Comparison of ENCODE assay signal across 19 cellular contexts in the genomic region with DNA sequence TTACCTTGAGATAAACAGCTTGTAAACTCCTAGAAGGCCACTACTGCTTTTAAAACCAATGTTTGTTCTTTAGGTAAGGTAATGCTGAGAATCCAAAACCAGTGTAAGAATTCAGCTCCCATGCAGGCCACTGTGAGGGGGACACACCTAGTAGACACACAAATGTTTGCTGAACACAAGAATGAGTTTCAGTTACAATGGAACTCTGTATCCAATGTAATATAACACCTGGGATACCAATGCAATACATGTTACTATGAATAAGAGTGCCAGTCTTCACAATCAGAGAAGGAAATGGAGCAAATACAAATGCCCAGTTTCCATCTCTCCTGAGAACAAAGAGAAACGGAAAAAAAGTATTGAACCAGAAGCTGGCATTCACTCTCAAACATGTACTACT.
DNase-seq lines count a peak whose midpoint lies in the region; ATAC-seq, FAIRE-seq and TF ChIP-seq lines count a peak whose summit lies in the region.
"Had no signal": no experiment of that assay in that cellular context is flagged by ENCODE, and none has a peak within 500 bp of the region (broad histone marks: within the 10 kb centered on the region; RNA-seq: fewer than 3 reads in every experiment).

No MANE protein-coding gene starts in this region.

- H3K27me3 ChIP-seq in mammary epithelial cell (ENCODE audit: insufficient read depth, low read length) (no peaks in the 10 kb centered on the region), pancreas (no peaks in the 10 kb centered on the region), HAP-1 (ENCODE audit: low read depth) (no peaks in the 10 kb centered on the region)

- H3K4me1 ChIP-seq in mammary epithelial cell (ENCODE audit: insufficient read depth, low read length), result peaks cover 45% of the 10 kb centered on the region
- H3K4me1 ChIP-seq in pancreas, result no peaks in the 10 kb centered on the region
- H3K4me1 ChIP-seq in HAP-1, result peaks cover 21% of the 10 kb centered on the region

- TF ChIP-seq CTCF in mammary epithelial cell (conservative IDR thresholded peaks at IDR 0.05 in 1 of 2, IDR thresholded peaks at IDR 0.05 in 1 of 2; ENCODE audit: extremely low read depth in 1 of 2, insufficient read depth in 1 of 2, low read depth in 1 of 2, low read length in 2 of 2) (no peak), pancreas (IDR thresholded peaks at IDR 0.05) (no peak)

- H3K79me2 ChIP-seq in mammary epithelial cell (ENCODE audit: insufficient read depth, low read length), result peaks cover 99% of the 10 kb centered on the region

- DNase-seq in DMS153 (lab: John Stamatoyannopoulos, UW) (peak; percentile 80), NCI-H2029 treated with DMSO at 0.1 percent for 48 hours (lab: John Stamatoyannopoulos, UW) (peak; percentile 24), mammary epithelial cell (peak; percentile 34), pancreas (no peak), HAP-1 (ENCODE audit: low spot score in 2 of 2) (no peak)
- DNase-seq in stimulated activated CD8-positive, alpha-beta memory T cell treated with anti-CD3 and anti-CD28 coated beads, Interleukin-4, amount 100 ng/mL, for 48 hours, result no peak
- DNase-seq: activated CD4-positive, alpha-beta T cell treated with anti-CD3 and anti-CD28 coated beads for 4 hours; activated naive CD8-positive, alpha-beta T cell treated with anti-CD3 and anti-CD28 coated beads, Interleukin-2, amount 50 U/mL, for 24 hours; CD8-positive, alpha-beta T cell; EL; foreskin fibroblast; hypothalamus; Karpas-422; kidney glomerular epithelial cell; NCI-H1105 treated with DMSO at 0.1 percent for 48 hours; NCI-H226 had no signal

- no peaks in the 10 kb centered on the region for H4K20me1 ChIP-seq in mammary epithelial cell (ENCODE audit: insufficient read depth, low read length)

- no TSS peak for BruUV-seq in mammary epithelial cell (replicated peaks; lab: Mats Ljungman, UMichigan)

- H3K36me3 ChIP-seq in mammary epithelial cell (ENCODE audit: insufficient read depth, low read length) (peaks cover 6% of the 10 kb centered on the region), pancreas (no peaks in the 10 kb centered on the region), HAP-1 (replicated peaks) (peaks cover 13% of the 10 kb centered on the region)

- peaks cover 4% of the 10 kb centered on the region for H3K9me3 ChIP-seq in mammary epithelial cell (replicated peaks; ENCODE audit: insufficient read depth, low read length)
- no peaks in the 10 kb centered on the region for H3K9me3 ChIP-seq in pancreas
- peaks cover 18% of the 10 kb centered on the region; the same call in 1 of the 2 replicates for H3K9me3 ChIP-seq in HAP-1

- peak overlapping the region; percentile 19 for H3K4me2 ChIP-seq in mammary epithelial cell (ENCODE audit: insufficient read depth, low read depth, low read length)

- peak; percentile 17 for FAIRE-seq in pancreas (lab: Jason Lieb, UNC)

- H2AFZ ChIP-seq in mammary epithelial cell (ENCODE audit: low read depth, low read length), result no peak overlapping the region

- intact Hi-C loops in mammary epithelial cell (cut with micrococcal nuclease) (no loop called here), pancreas (cut with DNase I) (no loop called here)

- dilution Hi-C loops in mammary epithelial cell (cut with HindIII; ENCODE audit: low sequenced_read_pairs), result no loop called here

- ATAC-seq in pancreas (peak; percentile 35 to 79 (median 70)), HG03045 (IDR thresholded peaks at IDR 0.05; ENCODE audit: unreplicated experiment) (no peak), GM21447 (IDR thresholded peaks at IDR 0.05; ENCODE audit: unreplicated experiment) (no peak)
- ATAC-seq: activated naive CD8-positive, alpha-beta T cell treated with anti-CD3 and anti-CD28 coated beads, Interleukin-2, amount 50 U/mL, for 24 hours; activated T-helper 17 cell treated with anti-CD3 and anti-CD28 coated beads, Interleukin-2, amount 50 U/mL, for 72 hours; CD8-positive, alpha-beta T cell had no signal

- H3K4me3 ChIP-seq in mammary epithelial cell (replicated peaks in 1 of 3; ENCODE audit: insufficient read depth in 1 of 3, low read depth in 2 of 3, low read length in 3 of 3), result no peak overlapping the region
- no peak overlapping the region for H3K4me3 ChIP-seq in pancreas
- H3K4me3 ChIP-seq in HAP-1, result no peak overlapping the region

- CTCF ChIA-PET in mammary epithelial cell (lab: Charles Lee; ENCODE audit: low non-redundant PET), result no interaction called here

- peak overlapping the region; percentile 14 for H3K9ac ChIP-seq in mammary epithelial cell (ENCODE audit: insufficient read depth, low read length)

- in situ Hi-C loops in mammary epithelial cell (cut with MboI; ENCODE audit: low sequenced_read_pairs in 2 of 2), result no loop called here
- in situ Hi-C loops in HAP-1 (cut with MboI; ENCODE audit: low sequenced_read_pairs), result no loop called here

- H3K27ac ChIP-seq in mammary epithelial cell (ENCODE audit: insufficient read depth, low read depth, low read length) (peak overlapping the region; percentile 57), pancreas (peak overlapping the region in 2 of 4 donors; percentile 37 to 41)

- WGBS in mammary epithelial cell (ENCODE audit: low coverage, missing lambda C conversion rate), result 28% methylated on average over 1 of the region's 1 CpG
- WGBS in pancreas, 2 donors, result 9 to 12% methylated on average over 1 of the region's 1 CpG

Comparison
In these comparisons a context has a peak if more than half of its experiments do, and no peak if none do; other contexts are left out.
1. DNase-seq: peak in DMS153 (single experiment), NCI-H2029 treated with DMSO at 0.1 percent for 48 hours (single experiment) and mammary epithelial cell (single experiment); none in pancreas (0 of 6), HAP-1 (0 of 2) and stimulated activated CD8-positive, alpha-beta memory T cell treated with anti-CD3 and anti-CD28 coated beads, Interleukin-4, amount 100 ng/mL, for 48 hours (single experiment).
2. ATAC-seq: peak in pancreas (4 of 4); none in HG03045 (single experiment) and GM21447 (single experiment).